In genomic region chr6:28474441-28475219, GRCh38 we compare ENCODE assay signal across 8 cellular contexts. TPM values are rescaled to one million over a fixed set of nuclear protein-coding genes. Genes with fewer than 3 reads are reported as not detected.
A peak's percentile ranks its signal among the peaks of the same experiment; 100 is the strongest.
DNase-seq lines count a peak whose midpoint lies in the region; ATAC-seq lines count a peak whose summit lies in the region.

No MANE protein-coding gene starts in this region.

- H3K27me3 Mint-ChIP-seq in T-helper 2 cell treated with Interferon-gamma antibody and Interleukin-4, amounts not matched to agents 5 μg/mL and 100 μg/mL, for 36 hours (ENCODE audit: low read depth), result peaks cover 62% of the 10 kb centered on the region
- peaks cover 54% of the 10 kb centered on the region for H3K27me3 Mint-ChIP-seq in stimulated activated naive CD8-positive, alpha-beta T cell treated with anti-CD3 and anti-CD28 coated beads, Interleukin-15, Interleukin-2, amounts not matched to agents 100 ng/mL and 50 ng/mL, for 24 hours

- H3K4me3 Mint-ChIP-seq in T-helper 2 cell treated with Interferon-gamma antibody and Interleukin-4, amounts not matched to agents 5 μg/mL and 100 μg/mL, for 36 hours, result peak overlapping the region; percentile 72
- H3K4me3 Mint-ChIP-seq in stimulated activated naive CD8-positive, alpha-beta T cell treated with anti-CD3 and anti-CD28 coated beads, Interleukin-15, Interleukin-2, amounts not matched to agents 100 ng/mL and 50 ng/mL, for 24 hours, result peak overlapping the region; percentile 76

- H3K27ac Mint-ChIP-seq in T-helper 2 cell treated with Interferon-gamma antibody and Interleukin-4, amounts not matched to agents 5 μg/mL and 100 μg/mL, for 36 hours, result no peak overlapping the region
- no peak overlapping the region for H3K27ac Mint-ChIP-seq in stimulated activated naive CD8-positive, alpha-beta T cell treated with anti-CD3 and anti-CD28 coated beads, Interleukin-15, Interleukin-2, amounts not matched to agents 100 ng/mL and 50 ng/mL, for 24 hours

- H3K9me3 Mint-ChIP-seq in T-helper 2 cell treated with Interferon-gamma antibody and Interleukin-4, amounts not matched to agents 5 μg/mL and 100 μg/mL, for 36 hours, result no peaks in the 10 kb centered on the region
- no peaks in the 10 kb centered on the region for H3K9me3 Mint-ChIP-seq in stimulated activated naive CD8-positive, alpha-beta T cell treated with anti-CD3 and anti-CD28 coated beads, Interleukin-15, Interleukin-2, amounts not matched to agents 100 ng/mL and 50 ng/mL, for 24 hours

- peaks cover 16% of the 10 kb centered on the region for H3K4me1 Mint-ChIP-seq in T-helper 2 cell treated with Interferon-gamma antibody and Interleukin-4, amounts not matched to agents 5 μg/mL and 100 μg/mL, for 36 hours (ENCODE audit: low read depth)
- peaks cover 3% of the 10 kb centered on the region for H3K4me1 Mint-ChIP-seq in stimulated activated naive CD8-positive, alpha-beta T cell treated with anti-CD3 and anti-CD28 coated beads, Interleukin-15, Interleukin-2, amounts not matched to agents 100 ng/mL and 50 ng/mL, for 24 hours (ENCODE audit: low read depth)

- DNase-seq in A172 (ENCODE audit: low spot score), result peak; percentile 91
- DNase-seq in GDM1 (lab: John Stamatoyannopoulos, UW), result peak; percentile 31
- DNase-seq in LoVo (ENCODE audit: low spot score), result peak; percentile 57
- DNase-seq in T-helper 2 cell treated with Interferon-gamma antibody and Interleukin-4, amounts not matched to agents 5 μg/mL and 100 μg/mL, for 36 hours (ENCODE audit: low spot score), result peak; percentile 10
- DNase-seq in foreskin melanocyte, result peak; percentile 72

- H3K36me3 Mint-ChIP-seq in T-helper 2 cell treated with Interferon-gamma antibody and Interleukin-4, amounts not matched to agents 5 μg/mL and 100 μg/mL, for 36 hours (ENCODE audit: low read depth), result no peaks in the 10 kb centered on the region
- no peaks in the 10 kb centered on the region for H3K36me3 Mint-ChIP-seq in stimulated activated naive CD8-positive, alpha-beta T cell treated with anti-CD3 and anti-CD28 coated beads, Interleukin-15, Interleukin-2, amounts not matched to agents 100 ng/mL and 50 ng/mL, for 24 hours (ENCODE audit: low read depth)

- ATAC-seq in GM19324 (IDR thresholded peaks at IDR 0.05; ENCODE audit: low FRiP score, unreplicated experiment) (no peak), HG02870 (IDR thresholded peaks at IDR 0.05; ENCODE audit: unreplicated experiment) (no peak)

RNA-seq across cellular contexts. Expression of gene ZSCAN23, which starts 31.3 kb away (rescaled TPM):
- total RNA-seq in A172 (2014; rRNA removed; shearing (Covaris generic)), result 1.0 and 3.2 TPM in 2 replicates

RNA-seq across cellular contexts. Expression of gene GPX6, which starts 41.0 kb away (rescaled TPM):
- not detected in 2 replicates for total RNA-seq in A172 (2014; rRNA removed; shearing (Covaris generic))

RNA-seq across cellular contexts. Expression of gene GPX5, which starts 51.1 kb away (rescaled TPM):
- not detected in 2 replicates for total RNA-seq in A172 (2014; rRNA removed; shearing (Covaris generic))

Comparison
In these comparisons a context has a peak if more than half of its experiments do, and no peak if none do; other contexts are left out.
1. DNase-seq: peak in every context shown above with its lines; median percentile 91 in A172; 72 in foreskin melanocyte; 57 in LoVo; 31 in GDM1; 10 in T-helper 2 cell treated with Interferon-gamma antibody and Interleukin-4, amounts not matched to agents 5 μg/mL and 100 μg/mL, for 36 hours.